ENCODE assay signal across 9 cellular contexts in the genomic region with DNA sequence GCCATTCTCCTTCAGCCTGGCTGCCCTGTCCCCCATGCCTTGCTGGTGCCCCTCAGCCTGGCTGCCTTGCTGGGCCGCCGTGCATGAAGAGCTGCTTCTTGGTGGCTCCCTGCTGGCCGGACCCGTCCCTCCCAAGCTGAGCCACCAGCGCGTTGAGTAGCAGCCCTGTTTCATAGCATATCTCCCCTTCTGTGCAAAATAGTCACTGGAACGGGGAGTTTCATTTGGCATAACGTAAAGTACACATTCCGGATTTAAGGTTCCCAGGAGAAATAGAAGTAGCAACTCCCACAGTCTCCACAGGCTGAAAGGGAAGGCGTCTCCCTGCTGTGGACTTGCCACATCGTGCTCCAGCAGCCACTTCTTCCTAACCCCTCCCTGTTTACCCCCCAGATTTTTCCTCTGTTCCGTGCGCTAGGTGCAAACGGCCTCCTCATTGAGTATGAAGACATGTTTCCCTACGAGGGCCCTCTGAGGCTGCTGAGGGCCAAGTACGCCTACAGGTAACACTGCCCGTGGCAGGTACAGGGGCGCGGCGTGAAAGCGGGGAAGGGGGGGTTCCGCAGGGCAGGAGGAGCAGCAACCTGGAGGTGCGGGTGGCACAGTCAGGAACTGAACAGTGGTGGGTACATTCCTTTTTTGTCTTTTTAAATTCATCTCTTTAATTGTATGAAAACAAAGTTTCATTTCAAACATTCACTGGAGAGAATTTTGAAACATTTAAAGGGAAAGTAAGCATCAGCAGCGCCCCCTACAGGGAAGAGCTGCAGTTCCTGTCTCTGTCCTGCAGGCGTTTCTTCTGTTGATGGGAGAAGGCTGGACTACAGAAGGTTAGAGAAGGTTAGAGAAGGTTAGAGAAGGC. TPM values are rescaled to one million over a fixed set of nuclear protein-coding genes. Genes with fewer than 3 reads are reported as not detected.
DNase-seq lines count a peak whose midpoint lies in the region; ATAC-seq and TF ChIP-seq lines count a peak whose summit lies in the region.
"Had no signal": no experiment of that assay in that cellular context is flagged by ENCODE, and none has a peak within 500 bp of the region (broad histone marks: within the 10 kb centered on the region; RNA-seq: fewer than 3 reads in every experiment).

No MANE protein-coding gene starts in this region.

- H3K9me3 Mint-ChIP-seq in activated B cell treated with CpG ODN at 0.5 μM for 24 hours: no peaks in the 10 kb centered on the region

- H3K27me3 ChIP-seq in KMS-11 (ENCODE audit: insufficient read depth, low read depth): no peaks in the 10 kb centered on the region
- no peaks in the 10 kb centered on the region for H3K27me3 ChIP-seq in neural cell (ENCODE audit: insufficient read depth, low read depth, low read length)
- H3K27me3 ChIP-seq: SJSA1 had no signal

- H3K4me3 Mint-ChIP-seq in activated B cell treated with CpG ODN at 0.5 μM for 24 hours: no peak overlapping the region

- H3K79me2 ChIP-seq in KMS-11 (ENCODE audit: insufficient read depth, low read depth): peaks cover 8% of the 10 kb centered on the region; the same call in 1 of the 2 replicates
- H3K79me2 ChIP-seq in neural cell (replicated peaks; ENCODE audit: insufficient read depth, low read length): no peaks in the 10 kb centered on the region

- no peaks in the 10 kb centered on the region for H3K36me3 ChIP-seq in KMS-11 (ENCODE audit: insufficient read depth)
- H3K36me3 ChIP-seq in neural cell (ENCODE audit: insufficient read depth, low read length): no peaks in the 10 kb centered on the region

- peaks cover 17% of the 10 kb centered on the region for H3K4me1 ChIP-seq in KMS-11 (ENCODE audit: low read depth, poor library complexity, severe bottlenecking)

- ATAC-seq in activated B cell treated with CpG ODN at 0.5 μM for 24 hours (ENCODE audit: low read depth) (peak; percentile 52), HG03432 (IDR thresholded peaks at IDR 0.05; ENCODE audit: unreplicated experiment) (no peak), GM18868 (IDR thresholded peaks at IDR 0.05; ENCODE audit: unreplicated experiment) (no peak)

- no peak overlapping the region for H3K27ac Mint-ChIP-seq in activated B cell treated with CpG ODN at 0.5 μM for 24 hours

- no peaks in the 10 kb centered on the region for H3K27me3 Mint-ChIP-seq in activated B cell treated with CpG ODN at 0.5 μM for 24 hours

- H3K9me2 ChIP-seq in neural cell (ENCODE audit: insufficient read depth, low read length): no peaks in the 10 kb centered on the region

- no peak overlapping the region for H3K27ac ChIP-seq in KMS-11
- H3K27ac ChIP-seq in neural cell (ENCODE audit: low read length): no peak overlapping the region
- H3K27ac ChIP-seq: SJSA1 had no signal

- TF ChIP-seq RAD21 in neural cell (conservative IDR thresholded peaks at IDR 0.05): no peak

- no peaks in the 10 kb centered on the region for H4K20me1 ChIP-seq in KMS-11 (ENCODE audit: insufficient read depth)
- H4K20me1 ChIP-seq in neural cell (ENCODE audit: insufficient read depth): no peaks in the 10 kb centered on the region

- peaks cover 24% of the 10 kb centered on the region for H3K4me1 Mint-ChIP-seq in activated B cell treated with CpG ODN at 0.5 μM for 24 hours

- no peaks in the 10 kb centered on the region for H3K9me3 ChIP-seq in neural cell (ENCODE audit: low read length)

- peak overlapping the region; percentile 3; the same call in 1 of the 2 replicates for H3K4me2 ChIP-seq in KMS-11
- no peak overlapping the region for H3K4me2 ChIP-seq in neural cell (ENCODE audit: low read length)

- TF ChIP-seq EP300 in neural cell (conservative IDR thresholded peaks at IDR 0.05; ENCODE audit: poor library complexity, severe bottlenecking): no peak

- POLR2A ChIA-PET in activated B cell treated with CpG ODN at 0.5 μM for 24 hours (lab: Charles Lee): interaction anchor here (0.7 to 1.3 kb wide), 3 partner anchors 9 to 88 kb away, joined by 3 read pairs; no protein-coding TSS in a partner anchor

- CTCF ChIA-PET in activated B cell treated with CpG ODN at 0.5 μM for 24 hours (lab: Charles Lee): interaction anchor here (0.7 to 1.0 kb wide), 3 partner anchors 15 to 71 kb away, joined by 3 to 4 read pairs (median 3); no protein-coding TSS in a partner anchor

- H3K4me3 ChIP-seq in KMS-11 (IDR thresholded peaks at IDR 0.05; ENCODE audit: insufficient read depth, low read depth, low read length) (no peak overlapping the region), neural cell (ENCODE audit: low read length) (no peak overlapping the region)
- H3K4me3 ChIP-seq: SJSA1 had no signal

- no peaks in the 10 kb centered on the region for H3F3A ChIP-seq in neural cell (ENCODE audit: insufficient read depth, low read length, poor library complexity, severe bottlenecking)

- TF ChIP-seq CTCF in KMS-11 (conservative IDR thresholded peaks at IDR 0.05; ENCODE audit: low read depth, low read length) (peak; percentile 93), activated B cell treated with CpG ODN at 0.5 μM for 24 hours (IDR thresholded peaks at IDR 0.05) (no peak), neural cell (IDR thresholded peaks at IDR 0.05; ENCODE audit: poor library complexity, severe bottlenecking) (peak; percentile 23)

- peaks cover 44% of the 10 kb centered on the region for H3K36me3 Mint-ChIP-seq in activated B cell treated with CpG ODN at 0.5 μM for 24 hours (ENCODE audit: low read depth)

- H3K9ac ChIP-seq in KMS-11 (no peak overlapping the region), neural cell (ENCODE audit: low read length) (no peak overlapping the region)

- intact Hi-C loops in activated B cell treated with CpG ODN at 0.5 μM for 24 hours (cut with micrococcal nuclease): no loop called here

- DNase-seq in DMS53 treated with DMSO at 0.1 percent for 48 hours (lab: John Stamatoyannopoulos, UW; ENCODE audit: unreplicated experiment): peak; percentile 29
- no peak for DNase-seq in activated B cell treated with CpG ODN at 0.5 μM for 24 hours
- DNase-seq in dermis blood vessel endothelial cell: peak; percentile 68
- DNase-seq in NCI-H1092 (lab: John Stamatoyannopoulos, UW): no peak

- H2AFZ ChIP-seq in KMS-11 (ENCODE audit: low read depth) (no peak overlapping the region), neural cell (ENCODE audit: low read depth, low read length) (no peak overlapping the region)

TF ChIP-seq in neural cell, 6 proteins besides CTCF, POLR2A, EP300 and RAD21:
- TF ChIP-seq TAF1 (IDR thresholded peaks at IDR 0.05; ENCODE audit: low read depth) (no peak), EZH2 (IDR thresholded peaks at IDR 0.05; ENCODE audit: borderline replicate concordance, insufficient read depth, low read length, poor library complexity, severe bottlenecking) (no peak), SMC3 (conservative IDR thresholded peaks at IDR 0.05; ENCODE audit: poor library complexity) (no peak), MXI1 (conservative IDR thresholded peaks at IDR 0.05; ENCODE audit: poor library complexity, severe bottlenecking) (no peak), REST (IDR thresholded peaks at IDR 0.05; ENCODE audit: borderline replicate concordance) (no peak), POLR2AphosphoS5 (IDR thresholded peaks at IDR 0.05) (no peak)

RNA-seq across cellular contexts. Expression of gene OGFOD3, which starts 5.8 kb away (rescaled TPM):
- 29.5 and 35.0 TPM in 2 replicates for total RNA-seq in activated B cell treated with CpG ODN at 0.5 μM for 24 hours
- 35.1 and 44.0 TPM in 2 replicates for total RNA-seq in dermis blood vessel endothelial cell
- 14.3 and 22.6 TPM in 2 replicates for polyA plus RNA-seq in neural cell
- 24.7 and 28.5 TPM in 2 replicates for polyA minus RNA-seq in neural cell

RNA-seq across cellular contexts. Expression of gene HEXD, which starts 6.1 kb away (rescaled TPM):
- total RNA-seq in activated B cell treated with CpG ODN at 0.5 μM for 24 hours (69.5 and 88.8 TPM in 2 replicates), dermis blood vessel endothelial cell (13.1 and 22.0 TPM in 2 replicates)
- 72.8 and 93.2 TPM in 2 replicates for polyA plus RNA-seq in neural cell
- polyA minus RNA-seq in neural cell: 27.8 and 29.8 TPM in 2 replicates

RNA-seq across cellular contexts. Expression of gene CYBC1, which starts 26.3 kb away (rescaled TPM):
- total RNA-seq in activated B cell treated with CpG ODN at 0.5 μM for 24 hours: 405 and 501 TPM in 2 replicates
- 59.8 and 75.4 TPM in 2 replicates for total RNA-seq in dermis blood vessel endothelial cell
- polyA plus RNA-seq in neural cell: 66.6 and 101 TPM in 2 replicates
- 36.2 and 49.9 TPM in 2 replicates for polyA minus RNA-seq in neural cell

RNA-seq across cellular contexts. Expression of gene NARF, which starts 34.3 kb away (rescaled TPM):
- total RNA-seq in activated B cell treated with CpG ODN at 0.5 μM for 24 hours (77.8 and 81.9 TPM in 2 replicates), dermis blood vessel endothelial cell (85.5 and 105 TPM in 2 replicates)
- polyA plus RNA-seq in neural cell: 218 and 243 TPM in 2 replicates
- polyA minus RNA-seq in neural cell: 134 and 151 TPM in 2 replicates

RNA-seq across cellular contexts. Expression of gene UTS2R, which starts 52.7 kb away (rescaled TPM):
- not detected in 2 replicates for total RNA-seq in activated B cell treated with CpG ODN at 0.5 μM for 24 hours
- not detected in 2 replicates for total RNA-seq in dermis blood vessel endothelial cell
- polyA plus RNA-seq in neural cell: not detected in 2 replicates
- not detected in 2 replicates for polyA minus RNA-seq in neural cell

Comparison
In these comparisons a context has a peak if more than half of its experiments do, and no peak if none do; other contexts are left out.
1. DNase-seq: peak in DMS53 treated with DMSO at 0.1 percent for 48 hours (single experiment) and dermis blood vessel endothelial cell (single experiment); none in activated B cell treated with CpG ODN at 0.5 μM for 24 hours (single experiment) and NCI-H1092 (single experiment).